ENCODE assay signal across 2 cellular contexts in the genomic region with DNA sequence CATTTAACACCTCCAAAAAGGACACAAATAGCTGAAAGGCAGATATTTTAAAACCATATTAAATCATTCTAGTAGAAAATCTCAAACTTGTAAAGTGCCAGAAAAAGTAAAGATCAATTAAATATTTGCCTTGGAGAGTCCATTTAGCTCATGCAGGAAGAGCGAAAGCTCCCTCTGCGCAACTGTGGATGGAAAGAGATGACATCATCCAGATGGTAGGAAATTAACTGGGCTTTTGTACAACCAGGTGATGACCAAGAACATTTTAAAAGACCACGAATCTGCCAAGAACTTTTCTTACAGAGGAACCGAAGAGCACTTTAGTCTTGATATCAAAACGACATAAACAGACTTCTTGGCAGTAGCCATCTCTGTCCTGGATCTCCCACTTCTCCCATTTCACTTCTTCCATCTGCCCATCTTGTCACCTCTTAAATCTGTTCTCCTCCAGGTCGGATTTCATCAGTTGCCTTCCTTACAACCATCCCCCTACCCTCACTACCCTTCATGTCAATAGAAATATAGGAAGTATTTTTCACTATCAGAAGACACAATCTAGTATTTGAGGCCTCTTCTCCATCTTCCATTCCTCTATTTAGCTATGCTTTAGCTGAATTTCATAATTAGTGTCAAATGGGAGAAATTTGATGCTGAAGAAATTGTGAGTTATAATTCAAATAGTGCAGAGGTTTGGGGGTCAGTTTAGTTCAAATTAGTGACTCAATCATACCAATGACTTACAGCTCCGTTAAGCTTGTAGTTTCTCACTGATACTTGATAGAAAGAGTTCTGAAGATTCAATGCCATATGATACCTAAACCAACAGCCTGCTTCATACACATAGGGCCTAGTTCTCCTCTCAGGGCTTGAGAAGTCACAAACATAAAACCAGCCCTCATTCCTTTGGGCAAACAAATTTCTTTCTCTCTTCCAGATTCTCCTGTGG.
TF ChIP-seq lines count a peak whose summit lies in the region.

No MANE protein-coding gene starts in this region.

TF ChIP-seq in endothelial cell of umbilical vein, 7 proteins besides CTCF, POLR2A, EP300 and RAD21:
- TF ChIP-seq POLR2AphosphoS5 (IDR thresholded peaks at IDR 0.05; ENCODE audit: insufficient read depth, low read depth, low read length) (no peak), MYC (IDR thresholded peaks at IDR 0.05; ENCODE audit: low read depth, low read length) (no peak), GATA2 (IDR thresholded peaks at IDR 0.05; ENCODE audit: insufficient read depth, insufficient read length, low read depth, low read length) (no peak), EZH2 (IDR thresholded peaks at IDR 0.05; ENCODE audit: borderline replicate concordance, low read depth, low read length, severe bottlenecking) (no peak), JUN (IDR thresholded peaks at IDR 0.05; ENCODE audit: borderline replicate concordance, insufficient read depth, insufficient read length, low read depth) (no peak), FOS (IDR thresholded peaks at IDR 0.05; ENCODE audit: borderline replicate concordance, insufficient read depth, low read length) (no peak)
- TF ChIP-seq, protein P1, sequence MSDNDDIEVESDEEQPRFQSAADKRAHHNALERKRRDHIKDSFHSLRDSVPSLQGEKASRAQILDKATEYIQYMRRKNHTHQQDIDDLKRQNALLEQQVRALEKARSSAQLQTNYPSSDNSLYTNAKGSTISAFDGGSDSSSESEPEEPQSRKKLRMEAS (IDR thresholded peaks at IDR 0.05; ENCODE audit: insufficient read depth, insufficient read length) = no peak

TF ChIP-seq in WTC11, 78 proteins besides CTCF, POLR2A, EP300 and RAD21:
- TF ChIP-seq RORB (CRISPR knock-in tag; IDR thresholded peaks at IDR 0.05) (no peak), TEAD4 (CRISPR knock-in tag; IDR thresholded peaks at IDR 0.05) (no peak), ZNF671 (CRISPR knock-in tag; IDR thresholded peaks at IDR 0.05) (no peak), GABPB1 (CRISPR knock-in tag; IDR thresholded peaks at IDR 0.05) (no peak), HMGA2 (CRISPR knock-in tag; IDR thresholded peaks at IDR 0.05) (no peak)
- TF ChIP-seq, protein P2, sequence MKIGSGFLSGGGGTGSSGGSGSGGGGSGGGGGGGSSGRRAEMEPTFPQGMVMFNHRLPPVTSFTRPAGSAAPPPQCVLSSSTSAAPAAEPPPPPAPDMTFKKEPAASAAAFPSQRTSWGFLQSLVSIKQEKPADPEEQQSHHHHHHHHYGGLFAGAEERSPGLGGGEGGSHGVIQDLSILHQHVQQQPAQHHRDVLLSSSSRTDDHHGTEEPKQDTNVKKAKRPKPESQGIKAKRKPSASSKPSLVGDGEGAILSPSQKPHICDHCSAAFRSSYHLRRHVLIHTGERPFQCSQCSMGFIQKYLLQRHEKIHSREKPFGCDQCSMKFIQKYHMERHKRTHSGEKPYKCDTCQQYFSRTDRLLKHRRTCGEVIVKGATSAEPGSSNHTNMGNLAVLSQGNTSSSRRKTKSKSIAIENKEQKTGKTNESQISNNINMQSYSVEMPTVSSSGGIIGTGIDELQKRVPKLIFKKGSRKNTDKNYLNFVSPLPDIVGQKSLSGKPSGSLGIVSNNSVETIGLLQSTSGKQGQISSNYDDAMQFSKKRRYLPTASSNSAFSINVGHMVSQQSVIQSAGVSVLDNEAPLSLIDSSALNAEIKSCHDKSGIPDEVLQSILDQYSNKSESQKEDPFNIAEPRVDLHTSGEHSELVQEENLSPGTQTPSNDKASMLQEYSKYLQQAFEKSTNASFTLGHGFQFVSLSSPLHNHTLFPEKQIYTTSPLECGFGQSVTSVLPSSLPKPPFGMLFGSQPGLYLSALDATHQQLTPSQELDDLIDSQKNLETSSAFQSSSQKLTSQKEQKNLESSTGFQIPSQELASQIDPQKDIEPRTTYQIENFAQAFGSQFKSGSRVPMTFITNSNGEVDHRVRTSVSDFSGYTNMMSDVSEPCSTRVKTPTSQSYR (CRISPR knock-in tag; IDR thresholded peaks at IDR 0.05) = no peak
- TF ChIP-seq, protein P3, sequence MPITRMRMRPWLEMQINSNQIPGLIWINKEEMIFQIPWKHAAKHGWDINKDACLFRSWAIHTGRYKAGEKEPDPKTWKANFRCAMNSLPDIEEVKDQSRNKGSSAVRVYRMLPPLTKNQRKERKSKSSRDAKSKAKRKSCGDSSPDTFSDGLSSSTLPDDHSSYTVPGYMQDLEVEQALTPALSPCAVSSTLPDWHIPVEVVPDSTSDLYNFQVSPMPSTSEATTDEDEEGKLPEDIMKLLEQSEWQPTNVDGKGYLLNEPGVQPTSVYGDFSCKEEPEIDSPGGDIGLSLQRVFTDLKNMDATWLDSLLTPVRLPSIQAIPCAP (CRISPR knock-in tag; IDR thresholded peaks at IDR 0.05) = no peak
- TF ChIP-seq, protein P4, sequence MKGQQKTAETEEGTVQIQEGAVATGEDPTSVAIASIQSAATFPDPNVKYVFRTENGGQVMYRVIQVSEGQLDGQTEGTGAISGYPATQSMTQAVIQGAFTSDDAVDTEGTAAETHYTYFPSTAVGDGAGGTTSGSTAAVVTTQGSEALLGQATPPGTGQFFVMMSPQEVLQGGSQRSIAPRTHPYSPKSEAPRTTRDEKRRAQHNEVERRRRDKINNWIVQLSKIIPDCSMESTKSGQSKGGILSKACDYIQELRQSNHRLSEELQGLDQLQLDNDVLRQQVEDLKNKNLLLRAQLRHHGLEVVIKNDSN (CRISPR knock-in tag; IDR thresholded peaks at IDR 0.05) = no peak
- TF ChIP-seq, protein P5, sequence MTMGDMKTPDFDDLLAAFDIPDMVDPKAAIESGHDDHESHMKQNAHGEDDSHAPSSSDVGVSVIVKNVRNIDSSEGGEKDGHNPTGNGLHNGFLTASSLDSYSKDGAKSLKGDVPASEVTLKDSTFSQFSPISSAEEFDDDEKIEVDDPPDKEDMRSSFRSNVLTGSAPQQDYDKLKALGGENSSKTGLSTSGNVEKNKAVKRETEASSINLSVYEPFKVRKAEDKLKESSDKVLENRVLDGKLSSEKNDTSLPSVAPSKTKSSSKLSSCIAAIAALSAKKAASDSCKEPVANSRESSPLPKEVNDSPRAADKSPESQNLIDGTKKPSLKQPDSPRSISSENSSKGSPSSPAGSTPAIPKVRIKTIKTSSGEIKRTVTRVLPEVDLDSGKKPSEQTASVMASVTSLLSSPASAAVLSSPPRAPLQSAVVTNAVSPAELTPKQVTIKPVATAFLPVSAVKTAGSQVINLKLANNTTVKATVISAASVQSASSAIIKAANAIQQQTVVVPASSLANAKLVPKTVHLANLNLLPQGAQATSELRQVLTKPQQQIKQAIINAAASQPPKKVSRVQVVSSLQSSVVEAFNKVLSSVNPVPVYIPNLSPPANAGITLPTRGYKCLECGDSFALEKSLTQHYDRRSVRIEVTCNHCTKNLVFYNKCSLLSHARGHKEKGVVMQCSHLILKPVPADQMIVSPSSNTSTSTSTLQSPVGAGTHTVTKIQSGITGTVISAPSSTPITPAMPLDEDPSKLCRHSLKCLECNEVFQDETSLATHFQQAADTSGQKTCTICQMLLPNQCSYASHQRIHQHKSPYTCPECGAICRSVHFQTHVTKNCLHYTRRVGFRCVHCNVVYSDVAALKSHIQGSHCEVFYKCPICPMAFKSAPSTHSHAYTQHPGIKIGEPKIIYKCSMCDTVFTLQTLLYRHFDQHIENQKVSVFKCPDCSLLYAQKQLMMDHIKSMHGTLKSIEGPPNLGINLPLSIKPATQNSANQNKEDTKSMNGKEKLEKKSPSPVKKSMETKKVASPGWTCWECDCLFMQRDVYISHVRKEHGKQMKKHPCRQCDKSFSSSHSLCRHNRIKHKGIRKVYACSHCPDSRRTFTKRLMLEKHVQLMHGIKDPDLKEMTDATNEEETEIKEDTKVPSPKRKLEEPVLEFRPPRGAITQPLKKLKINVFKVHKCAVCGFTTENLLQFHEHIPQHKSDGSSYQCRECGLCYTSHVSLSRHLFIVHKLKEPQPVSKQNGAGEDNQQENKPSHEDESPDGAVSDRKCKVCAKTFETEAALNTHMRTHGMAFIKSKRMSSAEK (CRISPR knock-in tag; IDR thresholded peaks at IDR 0.05; ENCODE audit: borderline replicate concordance) = no peak
